1 cellular context compared by ENCODE assay signal in genomic region chr1:67430358-67431155, GRCh38.
TF ChIP-seq lines count a peak whose summit lies in the region.

Gene SERBP1, minus strand, starts transcription at chr1:67430402. Its CDS starts 102 bp downstream, at chr1:67430300.

TF ChIP-seq in WTC11, 78 proteins besides CTCF, POLR2A, EP300 and RAD21 (continued from another document):
- TF ChIP-seq ZNF532 (CRISPR knock-in tag; IDR thresholded peaks at IDR 0.05; ENCODE audit: borderline replicate concordance) (no peak), ZMAT4 (CRISPR knock-in tag; IDR thresholded peaks at IDR 0.05) (no peak), ELF4 (CRISPR knock-in tag; IDR thresholded peaks at IDR 0.05; ENCODE audit: low read depth) (no peak), IRF1 (CRISPR knock-in tag; IDR thresholded peaks at IDR 0.05) (no peak), KAT7 (CRISPR knock-in tag; IDR thresholded peaks at IDR 0.05; ENCODE audit: borderline replicate concordance) (no peak), JUN (CRISPR knock-in tag; IDR thresholded peaks at IDR 0.05) (no peak), ZBTB21 (CRISPR knock-in tag; IDR thresholded peaks at IDR 0.05; ENCODE audit: borderline replicate concordance) (0 out of 2 replicates have a peak, but pooled peaks have one; percentile 60), FOXK1 (CRISPR knock-in tag; IDR thresholded peaks at IDR 0.05) (peak; percentile 53), HMGA2 (CRISPR knock-in tag; IDR thresholded peaks at IDR 0.05) (no peak), SP1 (CRISPR knock-in tag; conservative IDR thresholded peaks at IDR 0.05) (peak; percentile 68), ZSCAN18 (CRISPR knock-in tag; IDR thresholded peaks at IDR 0.05) (no peak), PRRX2 (CRISPR knock-in tag; IDR thresholded peaks at IDR 0.05) (no peak), ZNF396 (CRISPR knock-in tag; IDR thresholded peaks at IDR 0.05; ENCODE audit: borderline replicate concordance) (no peak), ZNF416 (CRISPR knock-in tag; IDR thresholded peaks at IDR 0.05) (0 out of 2 replicates have a peak, but pooled peaks have one; percentile 29), AR (CRISPR knock-in tag; IDR thresholded peaks at IDR 0.05) (no peak), NR3C1 (CRISPR knock-in tag; conservative IDR thresholded peaks at IDR 0.05; ENCODE audit: low read depth) (no peak)
